1 cellular context compared by ENCODE assay signal in the genomic region with DNA sequence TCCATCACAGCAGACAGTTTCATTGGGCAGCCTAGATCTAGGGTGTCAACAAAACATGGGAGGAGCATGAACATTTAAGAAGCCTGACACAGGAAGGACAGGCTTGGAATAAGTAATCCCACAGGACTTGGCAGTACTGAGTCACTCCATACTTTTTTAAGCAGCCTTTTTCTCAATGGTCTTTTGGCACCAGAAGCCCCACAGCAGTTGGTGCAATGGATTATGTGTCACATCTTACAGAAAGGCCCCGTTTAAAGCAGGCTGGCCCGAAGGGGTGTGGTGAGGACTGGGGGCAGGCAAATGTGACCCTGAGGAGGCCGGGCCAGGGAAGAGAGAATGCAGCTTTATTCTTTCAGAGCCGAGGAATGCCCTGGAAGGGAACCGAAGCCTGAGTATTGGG.
TF ChIP-seq lines count a peak whose summit lies in the region.

No MANE protein-coding gene starts in this region.

TF ChIP-seq in WTC11, 78 proteins besides CTCF, POLR2A, EP300 and RAD21 (continued from another document):
- TF ChIP-seq ARID4B (CRISPR knock-in tag; IDR thresholded peaks at IDR 0.05; ENCODE audit: borderline replicate concordance) (no peak), ZNF263 (CRISPR knock-in tag; IDR thresholded peaks at IDR 0.05; ENCODE audit: low read depth) (no peak), CREB1 (CRISPR knock-in tag; IDR thresholded peaks at IDR 0.05) (no peak), JUN (CRISPR knock-in tag; IDR thresholded peaks at IDR 0.05) (no peak), TEAD1 (CRISPR knock-in tag; IDR thresholded peaks at IDR 0.05) (no peak), KAT7 (CRISPR knock-in tag; IDR thresholded peaks at IDR 0.05; ENCODE audit: borderline replicate concordance) (no peak), AFF4 (CRISPR knock-in tag; IDR thresholded peaks at IDR 0.05; ENCODE audit: borderline replicate concordance) (no peak), ZNF219 (CRISPR knock-in tag; IDR thresholded peaks at IDR 0.05; ENCODE audit: borderline replicate concordance) (no peak), ZNF138 (CRISPR knock-in tag; conservative IDR thresholded peaks at IDR 0.05) (no peak)
- TF ChIP-seq, protein P1, sequence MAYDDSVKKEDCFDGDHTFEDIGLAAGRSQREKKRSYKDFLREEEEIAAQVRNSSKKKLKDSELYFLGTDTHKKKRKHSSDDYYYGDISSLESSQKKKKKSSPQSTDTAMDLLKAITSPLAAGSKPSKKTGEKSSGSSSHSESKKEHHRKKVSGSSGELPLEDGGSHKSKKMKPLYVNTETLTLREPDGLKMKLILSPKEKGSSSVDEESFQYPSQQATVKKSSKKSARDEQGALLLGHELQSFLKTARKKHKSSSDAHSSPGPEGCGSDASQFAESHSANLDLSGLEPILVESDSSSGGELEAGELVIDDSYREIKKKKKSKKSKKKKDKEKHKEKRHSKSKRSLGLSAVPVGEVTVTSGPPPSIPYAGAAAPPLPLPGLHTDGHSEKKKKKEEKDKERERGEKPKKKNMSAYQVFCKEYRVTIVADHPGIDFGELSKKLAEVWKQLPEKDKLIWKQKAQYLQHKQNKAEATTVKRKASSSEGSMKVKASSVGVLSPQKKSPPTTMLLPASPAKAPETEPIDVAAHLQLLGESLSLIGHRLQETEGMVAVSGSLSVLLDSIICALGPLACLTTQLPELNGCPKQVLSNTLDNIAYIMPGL (CRISPR knock-in tag; IDR thresholded peaks at IDR 0.05): no peak
TF ChIP-seq in WTC11: peak in this region for 0.
